15 cellular contexts compared by ENCODE assay signal in the genomic region with DNA sequence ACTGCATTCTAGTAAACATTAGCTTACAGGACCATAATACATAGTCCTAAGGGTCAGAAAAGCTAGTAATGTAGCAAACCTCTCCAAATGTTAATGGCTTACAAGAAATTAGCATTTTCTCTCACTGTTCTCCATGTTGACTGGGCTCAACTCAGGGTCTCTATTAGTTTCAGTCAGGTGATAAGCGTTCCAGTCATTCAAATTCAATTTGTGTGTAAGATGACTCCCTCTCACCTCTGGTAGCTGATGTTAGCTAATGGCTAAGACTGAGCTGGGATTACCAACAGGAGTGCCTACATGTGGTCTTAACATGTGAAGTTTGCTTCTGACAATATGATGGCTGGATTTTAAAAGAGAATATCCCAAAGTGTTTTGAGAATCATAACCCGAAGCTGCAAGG.
A peak's percentile ranks its signal among the peaks of the same experiment; 100 is the strongest.
DNase-seq lines count a peak whose midpoint lies in the region; ATAC-seq, FAIRE-seq and TF ChIP-seq lines count a peak whose summit lies in the region.
"Had no signal": no experiment of that assay in that cellular context is flagged by ENCODE, and none has a peak within 500 bp of the region (broad histone marks: within the 10 kb centered on the region; RNA-seq: fewer than 3 reads in every experiment).

No MANE protein-coding gene starts in this region.

- WGBS in H1 (ENCODE audit: extremely low coverage in 1 of 2, insufficient coverage in 1 of 2, insufficient read length in 1 of 2, insufficient replicate concordance in 2 of 2, low coverage in 1 of 2, low lambda C conversion rate in 2 of 2, missing lambda C conversion rate in 1 of 2), 2 experiments = 73% methylated on average over 2 of the region's 2 CpGs; no CpG with 5 or more reads in 1 of the 2 experiments
- WGBS in mesendoderm (ENCODE audit: extremely low coverage, insufficient coverage, low lambda C conversion rate) = no CpG with 5 or more reads among the region's 2 CpGs

- peak; percentile 72 for FAIRE-seq in H1 (lab: Jason Lieb, UNC)
- FAIRE-seq: A549, GM12891 had no signal

- no peak overlapping the region for H4K5ac ChIP-seq in H1 (ENCODE audit: insufficient read length, low read depth, low read length)
- no peak overlapping the region for H4K5ac ChIP-seq in mesendoderm (ENCODE audit: low read length)

- H3K4me3 ChIP-seq in H7 (ENCODE audit: insufficient read depth, low read depth, low read length) (no peak overlapping the region), HUES48 (ENCODE audit: low read depth, low read length) (peak overlapping the region; percentile 6; the same call in 1 of the 2 replicates), H1 (ENCODE audit: extremely low read depth in 1 of 4, insufficient read depth in 2 of 4, low read depth in 3 of 4, low read length in 4 of 4) (no peak overlapping the region), mesendoderm (ENCODE audit: low read length) (no peak overlapping the region), MG63 (no peak overlapping the region)
- H3K4me3 ChIP-seq: A549 had no signal

- H2BK15ac ChIP-seq in H1 (ENCODE audit: low read length) (no peak overlapping the region), mesendoderm (replicated peaks; ENCODE audit: low read depth) (no peak overlapping the region)

- H3K27ac ChIP-seq in HUES48 (ENCODE audit: low read depth, low read length) (no peak overlapping the region), H1 (ENCODE audit: low read depth, low read length) (no peak overlapping the region), mesendoderm (ENCODE audit: low read depth, low read length) (no peak overlapping the region), substantia nigra (ENCODE audit: low read depth, low read length, poor library complexity, severe bottlenecking) (no peak overlapping the region)
- H3K27ac ChIP-seq: A549, C4-2B had no signal

- no peaks in the 10 kb centered on the region for H3K23me2 ChIP-seq in H1 (ENCODE audit: low read depth, low read length)

- TF ChIP-seq EP300 in H1 (IDR thresholded peaks at IDR 0.05; ENCODE audit: borderline replicate concordance in 1 of 2, low read depth in 2 of 2, low read length in 2 of 2) = no peak

- H3K23ac ChIP-seq in H1 (ENCODE audit: insufficient read length) (no peak overlapping the region), mesendoderm (ENCODE audit: low read length) (no peak overlapping the region)

- H3K4ac ChIP-seq in H1 (replicated peaks; ENCODE audit: insufficient read length, low read depth, low read length) (no peak overlapping the region), mesendoderm (ENCODE audit: low read depth, low read length) (no peak overlapping the region)

- no peaks in the 10 kb centered on the region for H3K27me3 ChIP-seq in H7 (ENCODE audit: control insufficient read depth, insufficient read depth, low read length)
- no peaks in the 10 kb centered on the region for H3K27me3 ChIP-seq in HUES48 (ENCODE audit: control insufficient read depth, insufficient read depth, low read length)
- no peaks in the 10 kb centered on the region for H3K27me3 ChIP-seq in H1 (replicated peaks in 1 of 4; ENCODE audit: control insufficient read depth in 3 of 4, extremely low read depth in 1 of 4, insufficient read depth in 3 of 4, low read length in 3 of 4)
- no peaks in the 10 kb centered on the region for H3K27me3 ChIP-seq in mesendoderm (ENCODE audit: insufficient read depth, low read length, poor library complexity)
- no peaks in the 10 kb centered on the region for H3K27me3 ChIP-seq in MG63
- H3K27me3 ChIP-seq: BE2C had no signal

- peaks cover 5% of the 10 kb centered on the region; the same call in 1 of the 2 replicates for H3K4me1 ChIP-seq in HUES48 (ENCODE audit: control insufficient read depth, insufficient read depth, low read length)
- no peaks in the 10 kb centered on the region for H3K4me1 ChIP-seq in H1 (replicated peaks in 1 of 4; ENCODE audit: control insufficient read depth in 3 of 4, insufficient read depth in 4 of 4, low read length in 3 of 4)
- no peaks in the 10 kb centered on the region for H3K4me1 ChIP-seq in mesendoderm (ENCODE audit: control insufficient read depth, low read depth, low read length)
- H3K4me1 ChIP-seq: A549, BE2C had no signal

- H3K9me3 ChIP-seq in HUES48 (ENCODE audit: control insufficient read depth, insufficient read depth, low read length) (peaks cover 8% of the 10 kb centered on the region; the same call in 1 of the 2 replicates), H1 (ENCODE audit: insufficient read depth in 2 of 2, low read depth in 1 of 2, low read length in 1 of 2) (peaks cover 6% of the 10 kb centered on the region in 2 experiments; a peak in 3 of 4 replicates), MG63 (no peaks in the 10 kb centered on the region)
- H3K9me3 ChIP-seq: A549, BE2C had no signal

- H2AK5ac ChIP-seq in H1 (ENCODE audit: low read depth, low read length) = no peak overlapping the region
- H2AK5ac ChIP-seq in mesendoderm (ENCODE audit: low read length) = no peak overlapping the region

- POLR2A ChIA-PET in H1 (lab: Charles Lee; ENCODE audit: partially characterized antibody) = no interaction called here

- CTCF ChIA-PET in H1 (lab: Charles Lee; ENCODE audit: partially characterized antibody) = interaction anchor here (0.7 kb wide), 1 partner anchor 1091 kb away, joined by 3 read pairs; no protein-coding TSS in a partner anchor

- H3K79me1 ChIP-seq in H1 (ENCODE audit: low read depth, low read length) (no peaks in the 10 kb centered on the region), mesendoderm (ENCODE audit: low read length) (no peaks in the 10 kb centered on the region)

- H2BK120ac ChIP-seq in H1 (replicated peaks; ENCODE audit: low read depth, low read length) = no peak overlapping the region
- H2BK120ac ChIP-seq in mesendoderm (ENCODE audit: low read depth, low read length) = no peak overlapping the region

- TF ChIP-seq RAD21 in H1 (IDR thresholded peaks at IDR 0.05 in 1 of 2, conservative IDR thresholded peaks at IDR 0.05 in 1 of 2; ENCODE audit: low read depth in 2 of 2, low read length in 2 of 2) = no peak

- no peaks in the 10 kb centered on the region for H3K79me2 ChIP-seq in H1 (ENCODE audit: control insufficient read depth in 1 of 2, insufficient read depth in 2 of 2, low read length in 2 of 2)
- no peaks in the 10 kb centered on the region for H3K79me2 ChIP-seq in mesendoderm (ENCODE audit: control insufficient read depth, insufficient read depth, low read length)

- H3K18ac ChIP-seq in H1 (ENCODE audit: extremely low read depth, low read length) (no peak overlapping the region), mesendoderm (ENCODE audit: low read length) (no peak overlapping the region)

- no peak overlapping the region for H3K14ac ChIP-seq in H1 (ENCODE audit: insufficient read length)

- no peak overlapping the region for H4K8ac ChIP-seq in H1 (ENCODE audit: extremely low read depth, insufficient read depth, low read length)
- no peak overlapping the region for H4K8ac ChIP-seq in mesendoderm (ENCODE audit: low read depth, low read length)

- TF ChIP-seq CTCF in H1 (IDR thresholded peaks at IDR 0.05; ENCODE audit: control extremely low read depth in 1 of 3, insufficient read depth in 1 of 3, low read depth in 1 of 3, low read length in 3 of 3) = no peak

- H2BK5ac ChIP-seq in H1 (ENCODE audit: low read depth, low read length) (no peak overlapping the region), mesendoderm (ENCODE audit: low read length) (no peak overlapping the region)

- H3K56ac ChIP-seq in H1 (replicated peaks; ENCODE audit: insufficient read length, low read depth, low read length) (no peak overlapping the region), mesendoderm (ENCODE audit: low read length) (no peak overlapping the region)

- no peak overlapping the region for H2BK12ac ChIP-seq in H1 (ENCODE audit: low read depth, low read length)

- H3K4me2 ChIP-seq in H1 (ENCODE audit: insufficient read depth in 1 of 2, low read depth in 2 of 2, low read length in 2 of 2) (no peak overlapping the region), mesendoderm (ENCODE audit: low read length) (no peak overlapping the region)
- H3K4me2 ChIP-seq: A549 had no signal

- no peak for ATAC-seq in HG03460 (IDR thresholded peaks at IDR 0.05; ENCODE audit: unreplicated experiment)
- ATAC-seq: A549, HCT116 had no signal

- no peak overlapping the region for H3K9ac ChIP-seq in HUES48 (ENCODE audit: low read depth, low read length)
- no peak overlapping the region for H3K9ac ChIP-seq in H1 (replicated peaks in 1 of 4; ENCODE audit: extremely low read depth in 1 of 4, low read depth in 3 of 4, low read length in 3 of 4)
- H3K9ac ChIP-seq in mesendoderm (ENCODE audit: low read length) = no peak overlapping the region

- H2AFZ ChIP-seq in H1 (ENCODE audit: low read length) = peak overlapping the region; percentile 42; the same call in 1 of the 2 replicates

- H3K36me3 ChIP-seq in H7 (replicated peaks; ENCODE audit: control insufficient read depth, insufficient read depth, low read length) (no peaks in the 10 kb centered on the region), HUES48 (ENCODE audit: control insufficient read depth, insufficient read depth, low read length) (no peaks in the 10 kb centered on the region), H1 (ENCODE audit: control insufficient read depth in 2 of 4, insufficient read depth in 4 of 4, low read length in 3 of 4) (no peaks in the 10 kb centered on the region), mesendoderm (ENCODE audit: control insufficient read depth, insufficient read depth, low read length) (no peaks in the 10 kb centered on the region), MG63 (no peaks in the 10 kb centered on the region)
- H3K36me3 ChIP-seq: BE2C had no signal

- H2BK20ac ChIP-seq in H1 (ENCODE audit: low read length) = no peak overlapping the region

- no peaks in the 10 kb centered on the region for H4K20me1 ChIP-seq in H1 (replicated peaks in 1 of 2; ENCODE audit: control insufficient read depth in 1 of 2, insufficient read depth in 2 of 2, low read length in 2 of 2)

- TF ChIP-seq POLR2A in H1 (IDR thresholded peaks at IDR 0.05; ENCODE audit: control extremely low read depth in 1 of 2, low read depth in 2 of 2, low read length in 2 of 2) = no peak

- DNase-seq in H7 (peak; percentile 10), H1 (ENCODE audit: low read depth in 1 of 2, low spot score in 2 of 2) (no peak), mesendoderm (peak; percentile 33), MG63 (no peak), substantia nigra (lab: John Stamatoyannopoulos, UW) (no peak)
- DNase-seq: BE2C, DMS79 treated with DMSO at 0.1 percent for 48 hours, EL, GOT3 had no signal

- H4K91ac ChIP-seq in H1 (replicated peaks; ENCODE audit: insufficient read length, low read length) = no peak overlapping the region

TF ChIP-seq in H1, 55 proteins besides CTCF, POLR2A, EP300 and RAD21 (continues in another document):
- no peak for TF ChIP-seq POU5F1 (IDR thresholded peaks at IDR 0.05; ENCODE audit: low read depth, low read length)
- 0 out of 2 replicates have a peak, but pooled peaks have one; percentile 13 for TF ChIP-seq MAX (IDR thresholded peaks at IDR 0.05)
- no peak for TF ChIP-seq RNF2 (IDR thresholded peaks at IDR 0.05; ENCODE audit: borderline replicate concordance, low read depth, low read length, missing control alignments, poor library complexity, severe bottlenecking)

Comparison
In these comparisons a context has a peak if more than half of its experiments do, and no peak if none do; other contexts are left out.
1. DNase-seq: peak in H7 (single experiment) and mesendoderm (single experiment); none in H1 (0 of 2), MG63 (single experiment) and substantia nigra (0 of 49).